8 cellular contexts compared by ENCODE assay signal in the genomic region with DNA sequence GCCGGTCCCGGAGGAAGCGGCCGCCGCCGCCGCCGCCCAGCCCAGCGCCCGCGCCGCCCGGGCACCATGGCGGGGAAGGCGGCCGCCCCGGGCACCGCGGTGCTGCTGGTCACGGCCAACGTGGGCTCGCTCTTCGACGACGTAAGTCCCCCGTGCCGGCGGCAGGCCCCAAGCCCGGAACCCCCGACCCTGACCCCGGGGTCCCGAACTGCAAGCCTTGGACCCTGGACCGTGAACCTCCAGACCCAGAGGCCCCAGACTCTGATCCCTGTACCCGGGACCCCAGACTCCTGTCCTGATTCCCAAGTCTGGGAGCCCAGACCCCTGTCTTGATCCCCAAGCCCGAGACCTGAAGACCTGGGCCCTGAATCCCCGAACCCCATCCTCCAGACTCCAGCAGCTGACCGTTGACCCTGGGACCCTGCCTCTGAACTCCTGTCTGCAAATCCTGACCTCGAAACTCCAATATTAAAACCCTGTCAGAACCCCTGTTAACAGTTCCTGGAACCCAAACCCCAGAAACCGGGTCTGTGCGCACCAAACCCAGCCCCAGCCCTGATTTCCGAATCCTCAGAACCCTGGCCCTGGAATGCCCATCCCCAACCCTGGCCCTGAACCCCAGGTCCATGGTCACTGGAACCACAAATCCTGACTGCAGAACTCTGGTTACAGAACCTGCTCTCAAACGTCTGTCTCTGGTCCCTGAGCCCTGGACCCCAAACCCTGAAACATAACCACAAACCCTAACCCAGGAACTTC. TPM values are rescaled to one million over a fixed set of nuclear protein-coding genes. Genes with fewer than 3 reads are reported as not detected.
DNase-seq lines count a peak whose midpoint lies in the region; ATAC-seq and TF ChIP-seq lines count a peak whose summit lies in the region.

No MANE protein-coding gene starts in this region.

- H4K20me1 ChIP-seq in MM.1S (ENCODE audit: insufficient read depth, low read length): no peaks in the 10 kb centered on the region

- H3K4me3 ChIP-seq in MM.1S (ENCODE audit: low read length): peak overlapping the region; percentile 59
- H3K4me3 ChIP-seq in duodenal mucosa (ENCODE audit: low read depth in 1 of 2, low read length in 2 of 2): peak overlapping the region; percentile 72 to 73
- peak overlapping the region; percentile 61 for H3K4me3 ChIP-seq in mucosa of stomach (ENCODE audit: low read length)

- no peak for TF ChIP-seq CTCF in MM.1S (IDR thresholded peaks at IDR 0.05; ENCODE audit: low read length)

- H3K9me2 ChIP-seq in MM.1S (replicated peaks; ENCODE audit: insufficient read depth, low read length): no peaks in the 10 kb centered on the region

- H3K4me2 ChIP-seq in MM.1S (ENCODE audit: low read depth, low read length): peak overlapping the region; percentile 61

- H3K9me3 ChIP-seq in MM.1S (replicated peaks; ENCODE audit: insufficient read depth, low read length): no peaks in the 10 kb centered on the region
- no peaks in the 10 kb centered on the region for H3K9me3 ChIP-seq in duodenal mucosa (ENCODE audit: control insufficient read depth in 1 of 2, low read length in 2 of 2)
- H3K9me3 ChIP-seq in mucosa of stomach (ENCODE audit: control insufficient read depth, low read length): no peaks in the 10 kb centered on the region

- H3K4me1 ChIP-seq in MM.1S (ENCODE audit: low read length): no peaks in the 10 kb centered on the region
- peaks cover 39 to 41% of the 10 kb centered on the region in 2 donors for H3K4me1 ChIP-seq in duodenal mucosa (ENCODE audit: control insufficient read depth in 1 of 2, insufficient read depth in 2 of 2, low read length in 2 of 2)
- H3K4me1 ChIP-seq in mucosa of stomach (ENCODE audit: control insufficient read depth, insufficient read depth, low read length): peaks cover 43% of the 10 kb centered on the region

- in situ Hi-C loops in G401 (cut with HindIII; ENCODE audit: low sequenced_read_pairs): no loop called here

- no peaks in the 10 kb centered on the region for H3K27me3 ChIP-seq in MM.1S (replicated peaks; ENCODE audit: insufficient read depth, low read length)
- no peaks in the 10 kb centered on the region for H3K27me3 ChIP-seq in duodenal mucosa (ENCODE audit: control insufficient read depth in 1 of 2, insufficient read depth in 2 of 2, low read length in 2 of 2)
- H3K27me3 ChIP-seq in mucosa of stomach (ENCODE audit: control insufficient read depth, insufficient read depth, low read length): no peaks in the 10 kb centered on the region

- H3K36me3 ChIP-seq in MM.1S (replicated peaks; ENCODE audit: insufficient read depth, low read length) (no peaks in the 10 kb centered on the region), duodenal mucosa (ENCODE audit: control insufficient read depth in 1 of 2, insufficient read depth in 2 of 2, low read length in 2 of 2) (no peaks in the 10 kb centered on the region), mucosa of stomach (ENCODE audit: control insufficient read depth, insufficient read depth, low read length) (no peaks in the 10 kb centered on the region)

- H3K9ac ChIP-seq in MM.1S (ENCODE audit: low read length) (peak overlapping the region; percentile 57; the same call in 1 of the 2 replicates), duodenal mucosa (ENCODE audit: low read depth in 1 of 2, low read length in 2 of 2) (peak overlapping the region; percentile 79 to 85), mucosa of stomach (ENCODE audit: low read length) (peak overlapping the region; percentile 93)

- no peak overlapping the region for H2AFZ ChIP-seq in MM.1S (ENCODE audit: low read length)

- no peaks in the 10 kb centered on the region for H3F3A ChIP-seq in MM.1S (ENCODE audit: insufficient read depth, low read length)

- peak; percentile 14 for DNase-seq in G401 (ENCODE audit: low spot score)
- no peak for DNase-seq in MM.1S
- no peak for DNase-seq in activated CD4-positive, CD25-positive, alpha-beta regulatory T cell (lab: John Stamatoyannopoulos, UW)
- no peak for DNase-seq in ecto neural progenitor cell (ENCODE audit: low spot score)

- H3K27ac ChIP-seq in MM.1S (ENCODE audit: low read length) (no peak overlapping the region), duodenal mucosa (ENCODE audit: low read depth, low read length) (peak overlapping the region; percentile 17)

- H3K79me2 ChIP-seq in MM.1S (ENCODE audit: low read length): peaks cover 14% of the 10 kb centered on the region; the same call in 1 of the 2 replicates

- ATAC-seq in HG02938 (IDR thresholded peaks at IDR 0.05; ENCODE audit: unreplicated experiment) (no peak), GM21825 (IDR thresholded peaks at IDR 0.05; ENCODE audit: unreplicated experiment) (no peak)

RNA-seq across cellular contexts. Expression of a gene that starts 0.6 kb away (rescaled TPM):
- total RNA-seq in G401 (2014; rRNA removed; shearing (Covaris generic)): 22.8 and 44.3 TPM in 2 replicates
